10 cellular contexts compared by ENCODE assay signal in genomic region chr5:42392917-42393316, GRCh38. TPM values are rescaled to one million over a fixed set of nuclear protein-coding genes. Genes with fewer than 3 reads are reported as not detected.
"Had no signal": no experiment of that assay in that cellular context is flagged by ENCODE, and none has a peak within 500 bp of the region (broad histone marks: within the 10 kb centered on the region; RNA-seq: fewer than 3 reads in every experiment).

No MANE protein-coding gene starts in this region.

- ATAC-seq: GM23338 had no signal

- H3K4me2 ChIP-seq: GM23338 had no signal

- H3K4me3 ChIP-seq: GM23338 had no signal

- FAIRE-seq: H1, H54, HTR-8/SVneo had no signal

- DNase-seq: H9, HCEC 1CT, HFFc6, KG1 had no signal

- H2AFZ ChIP-seq: GM23338 had no signal

RNA-seq across cellular contexts. Expression of gene GHR, which starts 30.3 kb away (rescaled TPM):
- total RNA-seq: HT-29 had no signal
- polyA plus RNA-seq: IgD-negative memory B cell had no signal
